In genomic region chr3:120683213-120683612, GRCh38 we compare ENCODE assay signal across 1 cellular context.
TF ChIP-seq lines count a peak whose summit lies in the region.

No MANE protein-coding gene starts in this region.

TF ChIP-seq in H1, 55 proteins besides CTCF, POLR2A, EP300 and RAD21:
- no peak for TF ChIP-seq SAP30 (IDR thresholded peaks at IDR 0.05; ENCODE audit: insufficient read depth, insufficient replicate concordance, low read length)
- TF ChIP-seq SUZ12 (IDR thresholded peaks at IDR 0.05; ENCODE audit: low read length), result no peak
- TF ChIP-seq POU5F1 (IDR thresholded peaks at IDR 0.05; ENCODE audit: low read depth, low read length), result no peak
- TF ChIP-seq BACH1 (IDR thresholded peaks at IDR 0.05; ENCODE audit: low read length), result no peak
- TF ChIP-seq YY1 (IDR thresholded peaks at IDR 0.05; ENCODE audit: low read depth, low read length), result no peak
TF ChIP-seq in H1: peak in this region for 0.
